8 cellular contexts compared by ENCODE assay signal in genomic region chr19:43574424-43575155, GRCh38. TPM values are rescaled to one million over a fixed set of nuclear protein-coding genes. Genes with fewer than 3 reads are reported as not detected.
DNase-seq lines count a peak whose midpoint lies in the region; ATAC-seq and TF ChIP-seq lines count a peak whose summit lies in the region.

No MANE protein-coding gene starts in this region.

- intact Hi-C loops in thyroid gland (cut with DNase I): loop anchor here (2.0 to 5.0 kb wide), 2 partner anchors 22 to 37 kb away; partner anchors contain the start of genes IRGQ and ZNF576

- H3K27ac ChIP-seq in ACC112 (ENCODE audit: low read depth, low read length): peak overlapping the region; percentile 79
- H3K27ac ChIP-seq in thyroid gland: peak overlapping the region in 2 of 3 donors; percentile 40 to 72

- H3K4me3 ChIP-seq in ACC112 (ENCODE audit: low read depth, low read length): peak overlapping the region; percentile 100
- peak overlapping the region; percentile 100 for H3K4me3 ChIP-seq in adipocyte (ENCODE audit: low read length)
- H3K4me3 ChIP-seq in thyroid gland (replicated peaks in 1 of 3): peak overlapping the region; percentile 44 to 98 (median 62)

- H3K9ac ChIP-seq in adipocyte (ENCODE audit: low read length): peak overlapping the region; percentile 99

- TF ChIP-seq POLR2A in thyroid gland (IDR thresholded peaks at IDR 0.05): no peak

- H3K4me1 ChIP-seq in ACC112 (ENCODE audit: control insufficient read depth, insufficient read depth, low read length, unreplicated experiment): peaks cover 3% of the 10 kb centered on the region
- peaks cover 6% of the 10 kb centered on the region for H3K4me1 ChIP-seq in adipocyte (ENCODE audit: control insufficient read depth, insufficient read depth, low read length)
- H3K4me1 ChIP-seq in thyroid gland: peaks cover 13 to 19% of the 10 kb centered on the region in 2 donors

- no peak for TF ChIP-seq CTCF in thyroid gland (IDR thresholded peaks at IDR 0.05)

- WGBS in thyroid gland, 2 donors: 20 to 23% methylated on average over 12 of the region's 12 CpGs

- DNase-seq in HK-2 (ENCODE audit: unreplicated experiment) (peak; percentile 83), adipocyte (ENCODE audit: low read depth) (peak; percentile 22), left kidney (ENCODE audit: low read depth, low spot score) (peak; percentile 16), thyroid gland (no peak), HPDE6-E6E7 (ENCODE audit: extremely low spot score) (no peak)

- H3K9me3 ChIP-seq in adipocyte (ENCODE audit: control insufficient read depth, low read length) (no peaks in the 10 kb centered on the region), thyroid gland (no peaks in the 10 kb centered on the region)

- ATAC-seq in HG03095 (IDR thresholded peaks at IDR 0.05; ENCODE audit: unreplicated experiment) (no peak), HG03045 (IDR thresholded peaks at IDR 0.05; ENCODE audit: unreplicated experiment) (no peak)

- H3K27me3 ChIP-seq in ACC112 (ENCODE audit: insufficient read depth, low read length) (no peaks in the 10 kb centered on the region), adipocyte (replicated peaks; ENCODE audit: control insufficient read depth, insufficient read depth, low read length) (no peaks in the 10 kb centered on the region), thyroid gland (no peaks in the 10 kb centered on the region)

- peaks cover 18% of the 10 kb centered on the region for H3K79me2 ChIP-seq in ACC112 (ENCODE audit: control insufficient read depth, insufficient read depth, low read length, unreplicated experiment)

- H3K36me3 ChIP-seq in ACC112 (ENCODE audit: insufficient read depth, low read length): 0 out of 2 replicates have a peak, but pooled peaks cover 3% of the 10 kb centered on the region
- peaks cover 7% of the 10 kb centered on the region for H3K36me3 ChIP-seq in adipocyte (ENCODE audit: control insufficient read depth, insufficient read depth, low read length, severe bottlenecking)
- no peaks in the 10 kb centered on the region for H3K36me3 ChIP-seq in thyroid gland

- peak overlapping the region; percentile 98 for H2AFZ ChIP-seq in ACC112 (ENCODE audit: low read length, unreplicated experiment)

RNA-seq across cellular contexts. Expression of gene XRCC1, which starts 0.7 kb away (rescaled TPM):
- total RNA-seq in thyroid gland: 10 to 100 TPM; 29.6 to 38.8 (median 31.3) TPM

RNA-seq across cellular contexts. Expression of gene PINLYP, which starts 1.0 kb away (rescaled TPM):
- 10 to 100 TPM; 11.8 to 19.3 (median 13.2) TPM for total RNA-seq in thyroid gland

RNA-seq across cellular contexts. Expression of gene IRGQ, which starts 21.3 kb away (rescaled TPM):
- total RNA-seq in thyroid gland: 10 to 100 TPM; 18.0 to 33.5 (median 23.5) TPM

RNA-seq across cellular contexts. Expression of gene ZNF576, which starts 21.8 kb away (rescaled TPM):
- total RNA-seq in thyroid gland: 10 to 100 TPM; 15.7 to 23.5 (median 17.9) TPM

RNA-seq across cellular contexts. Expression of gene SRRM5, which starts 37.3 kb away (rescaled TPM):
- total RNA-seq in thyroid gland: 1 to 10 TPM in 1 of 4 donors, under 1 TPM in 2, not detected in 1; 0.27 to 1.5 (median 0.59) TPM

Comparison
In these comparisons a context has a peak if more than half of its experiments do, and no peak if none do; other contexts are left out.
1. DNase-seq: peak in HK-2 (single experiment), adipocyte (single experiment) and left kidney (single experiment); none in thyroid gland (0 of 2) and HPDE6-E6E7 (single experiment).
2. Peak in every context shown above with its lines, with median percentiles within 50 percentile points of each other: H3K4me3 ChIP-seq.